Comparison of ENCODE assay signal across 8 cellular contexts in the genomic region with DNA sequence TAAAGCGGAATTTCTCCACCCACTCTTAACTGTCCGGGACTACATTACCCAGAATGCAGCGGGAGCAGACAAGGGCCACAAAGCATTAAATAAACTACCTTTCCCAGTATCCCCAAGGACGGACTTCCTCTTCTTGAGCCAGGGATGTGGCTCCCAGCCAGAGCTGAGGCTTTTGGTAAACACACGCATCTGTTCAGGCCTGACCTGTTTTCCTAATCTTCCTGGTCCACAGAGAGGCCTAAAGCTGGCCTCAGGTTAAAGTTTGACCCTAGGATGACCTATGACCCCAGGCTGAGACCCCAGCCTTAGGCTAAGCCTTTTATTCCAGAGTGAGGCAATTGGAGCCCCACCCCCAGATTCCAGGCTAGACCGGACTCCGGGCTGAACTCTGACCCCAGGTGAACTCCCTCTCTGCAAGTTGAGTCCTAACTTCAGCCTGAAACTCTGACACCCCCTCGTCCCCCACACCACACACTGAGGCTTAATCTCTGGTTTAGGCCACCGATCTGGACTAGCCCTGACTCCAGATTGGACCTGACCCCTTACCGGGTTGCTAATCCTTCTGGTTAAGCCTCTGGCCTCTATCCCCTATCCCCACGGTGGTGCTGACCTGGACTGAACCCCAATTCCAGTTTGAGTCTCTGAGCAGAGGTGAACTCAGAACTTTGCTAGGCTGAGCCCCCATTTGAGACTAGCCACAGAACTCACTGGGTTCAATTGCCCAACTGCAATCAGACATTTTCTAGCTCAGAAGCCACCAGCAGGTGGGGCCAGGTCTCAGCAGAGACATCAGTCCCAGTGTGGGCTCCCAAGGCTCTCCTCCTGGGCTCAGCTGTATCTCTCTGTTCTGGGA. TPM values are rescaled to one million over a fixed set of nuclear protein-coding genes. Genes with fewer than 3 reads are reported as not detected.
A peak's percentile ranks its signal among the peaks of the same experiment; 100 is the strongest.
DNase-seq lines count a peak whose midpoint lies in the region; ATAC-seq and TF ChIP-seq lines count a peak whose summit lies in the region.

No MANE protein-coding gene starts in this region.

- peaks cover 12% of the 10 kb centered on the region for H3K36me3 Mint-ChIP-seq in T-helper 1 cell treated with Interleukin-12 subunit alpha and Interleukin-12 subunit beta and Interleukin-4 antibody, amounts not matched to agents 30 μg/mL and 1 μg/mL, for 36 hours (ENCODE audit: low read depth)

- H3K27me3 ChIP-seq in MG63, result no peaks in the 10 kb centered on the region
- H3K27me3 ChIP-seq in right cardiac atrium (ENCODE audit: control insufficient read depth, insufficient read depth), result no peaks in the 10 kb centered on the region

- peak overlapping the region; percentile 100 for H3K27ac Mint-ChIP-seq in T-helper 1 cell treated with Interleukin-12 subunit alpha and Interleukin-12 subunit beta and Interleukin-4 antibody, amounts not matched to agents 30 μg/mL and 1 μg/mL, for 36 hours

- H3K9me3 ChIP-seq in MG63 (no peaks in the 10 kb centered on the region), right cardiac atrium (ENCODE audit: control insufficient read depth, low read length) (no peaks in the 10 kb centered on the region)

- DNase-seq in NCI-H345 (lab: John Stamatoyannopoulos, UW), result peak; percentile 81
- DNase-seq in NCI-H345 treated with DMSO at 0.1 percent for 48 hours (lab: John Stamatoyannopoulos, UW; ENCODE audit: unreplicated experiment), result no peak
- peak; percentile 74 for DNase-seq in MG63
- DNase-seq in amniotic stem cell (lab: John Stamatoyannopoulos, UW), result peak; percentile 52
- peak; percentile 94 to 98 (median 95) for DNase-seq in right cardiac atrium
- no peak for DNase-seq in retinal pigment epithelial cell (ENCODE audit: low read depth)

- H3K36me3 ChIP-seq in MG63, result peaks cover 4% of the 10 kb centered on the region

- H3K4me3 ChIP-seq in MG63 (no peak overlapping the region), right cardiac atrium (ENCODE audit: low read length) (no peak overlapping the region), retinal pigment epithelial cell (ENCODE audit: low read length) (peak overlapping the region; percentile 18)

- peak overlapping the region; percentile 99 for H3K27ac ChIP-seq in right cardiac atrium (ENCODE audit: low read length)

- peak; percentile 79 for TF ChIP-seq CTCF in retinal pigment epithelial cell (conservative IDR thresholded peaks at IDR 0.05; ENCODE audit: low read depth, low read length)

- H3K4me1 Mint-ChIP-seq in T-helper 1 cell treated with Interleukin-12 subunit alpha and Interleukin-12 subunit beta and Interleukin-4 antibody, amounts not matched to agents 30 μg/mL and 1 μg/mL, for 36 hours (ENCODE audit: low read depth), result peaks cover 38% of the 10 kb centered on the region

- H3K4me3 Mint-ChIP-seq in T-helper 1 cell treated with Interleukin-12 subunit alpha and Interleukin-12 subunit beta and Interleukin-4 antibody, amounts not matched to agents 30 μg/mL and 1 μg/mL, for 36 hours, result peak overlapping the region; percentile 97

- H3K4me1 ChIP-seq in right cardiac atrium (ENCODE audit: control insufficient read depth, insufficient read depth, low read length), result peaks cover 9% of the 10 kb centered on the region

- intact Hi-C loops in right cardiac atrium (cut with DNase I), result loop anchor here in 2 of 4 donors (2.0 to 10.0 kb wide), 2 partner anchors 125 to 127 kb away; no protein-coding TSS in a partner anchor

- no peaks in the 10 kb centered on the region for H3K27me3 Mint-ChIP-seq in T-helper 1 cell treated with Interleukin-12 subunit alpha and Interleukin-12 subunit beta and Interleukin-4 antibody, amounts not matched to agents 30 μg/mL and 1 μg/mL, for 36 hours (ENCODE audit: low read depth)

- 13% methylated on average over 11 of the region's 11 CpGs for WGBS in right cardiac atrium

- H3K9me3 Mint-ChIP-seq in T-helper 1 cell treated with Interleukin-12 subunit alpha and Interleukin-12 subunit beta and Interleukin-4 antibody, amounts not matched to agents 30 μg/mL and 1 μg/mL, for 36 hours, result no peaks in the 10 kb centered on the region

- ATAC-seq in right cardiac atrium, result peak; percentile 29 to 31
- no peak for ATAC-seq in HG02870 (IDR thresholded peaks at IDR 0.05; ENCODE audit: unreplicated experiment)

RNA-seq across cellular contexts. Expression of gene GPR108, which starts 0.7 kb away (rescaled TPM):
- 39.4 and 78.1 TPM in 2 replicates for total RNA-seq in MG63 (2014; rRNA removed; shearing (Covaris generic); ENCODE audit: low replicate concordance)
- total RNA-seq in right cardiac atrium, result 10 to 100 TPM; 28.2 to 38.4 (median 33.0) TPM
- 36.8 TPM for polyA plus RNA-seq in right cardiac atrium

RNA-seq across cellular contexts. Expression of gene TRIP10, which starts 1.4 kb away (rescaled TPM):
- 37.2 and 58.3 TPM in 2 replicates for total RNA-seq in MG63 (2014; rRNA removed; shearing (Covaris generic); ENCODE audit: low replicate concordance)
- total RNA-seq in right cardiac atrium, result 10 to 100 TPM; 68.8 to 89.5 (median 78.8) TPM
- 92.6 TPM for polyA plus RNA-seq in right cardiac atrium

RNA-seq across cellular contexts. Expression of gene C3, which starts 17.6 kb away (rescaled TPM):
- total RNA-seq in MG63 (2014; rRNA removed; shearing (Covaris generic); ENCODE audit: low replicate concordance), result 2.2 and 7.5 TPM in 2 replicates
- 100 to 1,000 TPM; 136 to 537 (median 382) TPM for total RNA-seq in right cardiac atrium
- polyA plus RNA-seq in right cardiac atrium, result 273 TPM

RNA-seq across cellular contexts. Expression of gene SH2D3A, which starts 29.1 kb away (rescaled TPM):
- not detected in 2 replicates for total RNA-seq in MG63 (2014; rRNA removed; shearing (Covaris generic); ENCODE audit: low replicate concordance)
- under 1 TPM in 2 of 4 donors, not detected in 2; 0.09 to 0.25 TPM for total RNA-seq in right cardiac atrium
- 0.54 TPM for polyA plus RNA-seq in right cardiac atrium

RNA-seq across cellular contexts. Expression of gene VAV1, which starts 34.4 kb away (rescaled TPM):
- 0.63 TPM in 1 of 2 replicates, not detected in the other for total RNA-seq in MG63 (2014; rRNA removed; shearing (Covaris generic); ENCODE audit: low replicate concordance)
- total RNA-seq in right cardiac atrium, result 1 to 10 TPM; 2.0 to 3.7 (median 3.4) TPM
- 0.84 TPM for polyA plus RNA-seq in right cardiac atrium

Comparison
In these comparisons a context has a peak if more than half of its experiments do, and no peak if none do; other contexts are left out.
1. DNase-seq: peak in NCI-H345 (single experiment), MG63 (single experiment), amniotic stem cell (single experiment) and right cardiac atrium (3 of 3); none in NCI-H345 treated with DMSO at 0.1 percent for 48 hours (single experiment) and retinal pigment epithelial cell (single experiment).
2. RNA of gene C3, which starts 17.6 kb away (total RNA-seq): 136 to 537 TPM in right cardiac atrium; 2.2 to 7.5 TPM in MG63; every median in the first group is over 10 times any median in the second.